Comparison of ENCODE assay signal across 12 cellular contexts in genomic region chr2:15159206-15159605, GRCh38.
A peak's percentile ranks its signal among the peaks of the same experiment; 100 is the strongest.
DNase-seq lines count a peak whose midpoint lies in the region; ATAC-seq and TF ChIP-seq lines count a peak whose summit lies in the region.
"Had no signal": no experiment of that assay in that cellular context is flagged by ENCODE, and none has a peak within 500 bp of the region (broad histone marks: within the 10 kb centered on the region; RNA-seq: fewer than 3 reads in every experiment).

No MANE protein-coding gene starts in this region.

- CTCF ChIA-PET in mammary epithelial cell (lab: Charles Lee; ENCODE audit: low non-redundant PET), result interaction anchor here (0.9 kb wide), 1 partner anchor 1507 kb away, joined by 30 read pairs; no protein-coding TSS in a partner anchor

- H3K4me3 ChIP-seq in mammary epithelial cell (replicated peaks in 1 of 3; ENCODE audit: insufficient read depth in 1 of 3, low read depth in 2 of 3, low read length in 3 of 3) (no peak overlapping the region), breast epithelium (no peak overlapping the region), neural progenitor cell (no peak overlapping the region)
- H3K4me3 ChIP-seq: BLaER1, GM23248, HAP-1 had no signal

- no peak overlapping the region for H2AFZ ChIP-seq in mammary epithelial cell (ENCODE audit: low read depth, low read length)
- H2AFZ ChIP-seq in neural progenitor cell (replicated peaks), result no peak overlapping the region
- H2AFZ ChIP-seq: GM23248 had no signal

- H3K4me1 ChIP-seq in mammary epithelial cell (ENCODE audit: insufficient read depth, low read length), result peaks cover 4% of the 10 kb centered on the region
- no peaks in the 10 kb centered on the region for H3K4me1 ChIP-seq in breast epithelium
- H3K4me1 ChIP-seq in neural progenitor cell, result peaks cover 41% of the 10 kb centered on the region
- H3K4me1 ChIP-seq: BLaER1 had no signal

- H3K36me3 Mint-ChIP-seq in T-helper 17 cell (ENCODE audit: low read depth) (no peaks in the 10 kb centered on the region), neural progenitor cell (peaks cover 5% of the 10 kb centered on the region)
- H3K36me3 Mint-ChIP-seq: CD8-positive, alpha-beta T cell had no signal

- H3K4me1 Mint-ChIP-seq in T-helper 17 cell (peaks cover 5% of the 10 kb centered on the region), neural progenitor cell (peaks cover 67% of the 10 kb centered on the region)

- H3K27me3 ChIP-seq in mammary epithelial cell (ENCODE audit: insufficient read depth, low read length), result no peaks in the 10 kb centered on the region
- no peaks in the 10 kb centered on the region for H3K27me3 ChIP-seq in breast epithelium
- no peaks in the 10 kb centered on the region for H3K27me3 ChIP-seq in neural progenitor cell
- H3K27me3 ChIP-seq: BLaER1 had no signal

- no peaks in the 10 kb centered on the region for H3K9me3 ChIP-seq in mammary epithelial cell (replicated peaks; ENCODE audit: insufficient read depth, low read length)
- no peaks in the 10 kb centered on the region for H3K9me3 ChIP-seq in breast epithelium
- H3K9me3 ChIP-seq in T-helper 17 cell (ENCODE audit: control insufficient read depth, low read length, poor library complexity, severe bottlenecking), result no peaks in the 10 kb centered on the region
- no peaks in the 10 kb centered on the region for H3K9me3 ChIP-seq in neural progenitor cell (ENCODE audit: low read depth)
- H3K9me3 ChIP-seq: BLaER1, HAP-1 had no signal

- H3K27me3 Mint-ChIP-seq in T-helper 17 cell (no peaks in the 10 kb centered on the region), neural progenitor cell (ENCODE audit: insufficient read depth, low read depth) (peaks cover 3% of the 10 kb centered on the region)

- no peak overlapping the region for H3K4me2 ChIP-seq in mammary epithelial cell (ENCODE audit: insufficient read depth, low read depth, low read length)
- H3K4me2 ChIP-seq in neural progenitor cell, result peak overlapping the region; percentile 66
- H3K4me2 ChIP-seq: BLaER1 had no signal

- no peak overlapping the region for H3K9ac ChIP-seq in mammary epithelial cell (ENCODE audit: insufficient read depth, low read length)
- H3K9ac ChIP-seq in neural progenitor cell, result no peak overlapping the region
- H3K9ac ChIP-seq: BLaER1, GM23248 had no signal

- ATAC-seq in T-helper 17 cell (no peak), left cardiac atrium (no peak)
- ATAC-seq: CD8-positive, alpha-beta T cell had no signal

- in situ Hi-C loops in mammary epithelial cell (cut with MboI; ENCODE audit: low sequenced_read_pairs in 2 of 2), result no loop called here

- H3K27ac ChIP-seq in mammary epithelial cell (ENCODE audit: insufficient read depth, low read depth, low read length) (no peak overlapping the region), breast epithelium (no peak overlapping the region), neural progenitor cell (no peak overlapping the region)
- H3K27ac ChIP-seq: BLaER1, GM23248 had no signal

- H3K4me3 Mint-ChIP-seq in T-helper 17 cell (no peak overlapping the region), neural progenitor cell (no peak overlapping the region)
- H3K4me3 Mint-ChIP-seq: CD8-positive, alpha-beta T cell had no signal

- intact Hi-C loops in mammary epithelial cell (cut with micrococcal nuclease), result loop anchor here (10.0 kb wide), 1 partner anchor 874 kb away; no protein-coding TSS in a partner anchor
- intact Hi-C loops in breast epithelium (cut with DNase I; ENCODE audit: low total_unique reads), result no loop called here
- intact Hi-C loops in left cardiac atrium (cut with DNase I), result no loop called here

- H3K79me2 ChIP-seq in mammary epithelial cell (ENCODE audit: insufficient read depth, low read length) (no peaks in the 10 kb centered on the region), neural progenitor cell (ENCODE audit: low read depth) (no peaks in the 10 kb centered on the region)

- 89% methylated on average over 5 of the region's 5 CpGs for WGBS in mammary epithelial cell (ENCODE audit: low coverage, missing lambda C conversion rate)

- H3K9me3 Mint-ChIP-seq in neural progenitor cell, result peaks cover 10% of the 10 kb centered on the region
- H3K9me3 Mint-ChIP-seq: CD8-positive, alpha-beta T cell had no signal

- TF ChIP-seq CTCF in mammary epithelial cell (conservative IDR thresholded peaks at IDR 0.05 in 1 of 2, IDR thresholded peaks at IDR 0.05 in 1 of 2; ENCODE audit: extremely low read depth in 1 of 2, insufficient read depth in 1 of 2, low read depth in 1 of 2, low read length in 2 of 2) (no peak), breast epithelium (IDR thresholded peaks at IDR 0.05) (no peak), neural progenitor cell (IDR thresholded peaks at IDR 0.05) (no peak)

- H3F3A ChIP-seq in neural progenitor cell (ENCODE audit: low read depth), result peaks cover 12% of the 10 kb centered on the region

- no TSS peak for BruUV-seq in mammary epithelial cell (replicated peaks; lab: Mats Ljungman, UMichigan)

- no peaks in the 10 kb centered on the region for H3K36me3 ChIP-seq in mammary epithelial cell (ENCODE audit: insufficient read depth, low read length)
- no peaks in the 10 kb centered on the region for H3K36me3 ChIP-seq in breast epithelium
- no peaks in the 10 kb centered on the region for H3K36me3 ChIP-seq in neural progenitor cell
- H3K36me3 ChIP-seq: BLaER1, HAP-1 had no signal

- H4K20me1 ChIP-seq in mammary epithelial cell (ENCODE audit: insufficient read depth, low read length) (no peaks in the 10 kb centered on the region), neural progenitor cell (ENCODE audit: low read depth) (no peaks in the 10 kb centered on the region)
- H4K20me1 ChIP-seq: BLaER1 had no signal

- peak overlapping the region; percentile 9 for H3K27ac Mint-ChIP-seq in T-helper 17 cell
- peak overlapping the region; percentile 25 for H3K27ac Mint-ChIP-seq in neural progenitor cell
- H3K27ac Mint-ChIP-seq: CD8-positive, alpha-beta T cell had no signal

- no peak for TF ChIP-seq POLR2A in breast epithelium (IDR thresholded peaks at IDR 0.05)

- dilution Hi-C loops in mammary epithelial cell (cut with HindIII; ENCODE audit: low sequenced_read_pairs), result no loop called here

- DNase-seq in mammary epithelial cell (peak; percentile 8), breast epithelium (ENCODE audit: low spot score in 2 of 2) (no peak), T-helper 17 cell (no peak), neural progenitor cell (ENCODE audit: low spot score) (no peak), cerebellum (ENCODE audit: low spot score) (no peak), DMS 273 treated with DMSO at 0.1 percent for 48 hours (lab: John Stamatoyannopoulos, UW) (no peak), left cardiac atrium (no peak)
- DNase-seq: 8988T; CD8-positive, alpha-beta T cell had no signal
